23 cellular contexts compared by ENCODE assay signal in genomic region chr20:45976132-45976531, GRCh38. TPM values are rescaled to one million over a fixed set of nuclear protein-coding genes. Genes with fewer than 3 reads are reported as not detected.
"Had no signal": no experiment of that assay in that cellular context is flagged by ENCODE, and none has a peak within 500 bp of the region (broad histone marks: within the 10 kb centered on the region; RNA-seq: fewer than 3 reads in every experiment).

No MANE protein-coding gene starts in this region.

- H3K9ac ChIP-seq: parathyroid adenoma had no signal

- H3K36me3 Mint-ChIP-seq: mesothelial cell of epicardium, natural killer cell had no signal

- H3K27me3 ChIP-seq: gastrocnemius medialis had no signal

- H3K27me3 Mint-ChIP-seq: memory B cell had no signal

- H3K4me1 ChIP-seq: parathyroid adenoma had no signal

- FAIRE-seq: keratinocyte, small intestine, urothelium cell line had no signal

- H2AFZ ChIP-seq: parathyroid adenoma had no signal

- ATAC-seq: gastrocnemius medialis, left cardiac atrium, lower lobe of right lung, natural killer cell had no signal

- H3K4me3 ChIP-seq: esophagus muscularis mucosa, gastrocnemius medialis, left ventricle myocardium inferior, lower lobe of right lung had no signal

- H3K27ac Mint-ChIP-seq: memory B cell, mesothelial cell of epicardium, natural killer cell, type B pancreatic cell had no signal

- H3K27ac ChIP-seq: epithelial cell of prostate, esophagus muscularis mucosa, gastrocnemius medialis, left ventricle myocardium inferior, lower lobe of right lung, parathyroid adenoma had no signal

- H3K36me3 ChIP-seq: esophagus muscularis mucosa, gastrocnemius medialis, left ventricle myocardium inferior, lower lobe of right lung had no signal

- H3K9me3 Mint-ChIP-seq: immature natural killer cell, memory B cell, mesothelial cell of epicardium had no signal

- DNase-seq: cortex of kidney; effector memory CD4-positive, alpha-beta T cell; gastrocnemius medialis; immature natural killer cell; left cardiac atrium; left ventricle myocardium inferior; lower lobe of right lung; natural killer cell; small intestine; stimulated activated CD4-positive, alpha-beta T cell treated with anti-CD3 and anti-CD28 coated beads, Interleukin-12 subunit alpha, Interleukin-12 subunit beta, amount 100 ng/mL, for 4 hours; stimulated activated CD4-positive, alpha-beta T cell treated with anti-CD3 and anti-CD28 coated beads, Interleukin-2, amount 100 ng/mL, for 48 hours; stimulated activated naive CD4-positive, alpha-beta T cell treated with Interleukin-2 at 50 U/mL for 16 hours had no signal

- H3K4me3 Mint-ChIP-seq: immature natural killer cell, memory B cell, mesothelial cell of epicardium, natural killer cell, type B pancreatic cell had no signal

- H3K9me3 ChIP-seq: esophagus muscularis mucosa, gastrocnemius medialis, left ventricle myocardium inferior, lower lobe of right lung had no signal

RNA-seq across cellular contexts. Expression of gene MMP9, which starts 32.6 kb away (rescaled TPM):
- total RNA-seq: fibroblast of villous mesenchyme, mesothelial cell of epicardium, myocyte, pulmonary artery endothelial cell had no signal

RNA-seq across cellular contexts. Expression of gene SLC12A5, which starts 52.9 kb away (rescaled TPM):
- total RNA-seq: gastrocnemius medialis, left ventricle myocardium inferior, myocyte had no signal
- polyA plus RNA-seq: keratinocyte had no signal
